27 cellular contexts compared by ENCODE assay signal in the genomic region with DNA sequence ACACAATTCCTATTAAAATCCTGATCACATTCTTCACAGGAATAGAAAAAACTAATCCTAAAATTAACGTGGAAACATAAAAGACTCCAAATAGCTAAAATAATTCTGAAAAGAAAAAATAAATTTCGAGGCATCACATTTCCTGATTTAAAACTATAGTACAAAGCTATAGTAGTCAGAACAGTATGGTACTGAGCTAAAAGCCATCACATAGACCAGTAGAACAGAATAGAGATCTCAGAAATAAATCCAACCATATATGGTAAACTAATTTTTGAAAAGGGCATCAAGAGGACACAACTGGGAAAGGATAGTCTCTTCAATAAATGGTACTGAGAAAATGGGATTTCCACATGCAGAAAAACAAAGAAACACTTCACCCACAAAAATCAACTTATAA.
"Had no signal": no experiment of that assay in that cellular context is flagged by ENCODE, and none has a peak within 500 bp of the region (broad histone marks: within the 10 kb centered on the region; RNA-seq: fewer than 3 reads in every experiment).

No MANE protein-coding gene starts in this region.

- H3K27me3 Mint-ChIP-seq: stimulated activated naive CD8-positive, alpha-beta T cell treated with anti-CD3 and anti-CD28 coated beads, Interleukin-15, Interleukin-2, amounts not matched to agents 100 ng/mL and 50 ng/mL, for 24 hours; type B pancreatic cell had no signal

- H3K79me2 ChIP-seq: parathyroid adenoma had no signal

- H3K4me1 Mint-ChIP-seq: natural killer cell; stimulated activated effector memory CD8-positive, alpha-beta T cell treated with anti-CD3 and anti-CD28 coated beads, Interleukin-12 subunit alpha, Interleukin-12 subunit beta, amount 100 ng/mL, for 72 hours; stimulated activated naive B cell treated with anti-CD40 and anti-IgM and Interleukin-4, amounts not matched to agents 10 μg/mL and 1 μg/mL and 100 μg/mL, for 72 hours had no signal

- ATAC-seq: natural killer cell; psoas muscle; right cardiac atrium; right lobe of liver; stimulated activated effector memory CD8-positive, alpha-beta T cell treated with anti-CD3 and anti-CD28 coated beads, Interleukin-12 subunit alpha, Interleukin-12 subunit beta, amount 100 ng/mL, for 72 hours; stimulated activated naive B cell treated with anti-CD40 and anti-IgM and Interleukin-4, amounts not matched to agents 10 μg/mL and 1 μg/mL and 100 μg/mL, for 72 hours; upper lobe of right lung had no signal

- DNase-seq: natural killer cell; occipital lobe; ovary; posterior cingulate gyrus; psoas muscle; right cardiac atrium; right lobe of liver; sigmoid colon; small intestine; stimulated activated CD4-positive, alpha-beta T cell treated with anti-CD3 and anti-CD28 coated beads, Interleukin-15, amount 100 ng/mL, for 24 hours; stimulated activated CD4-positive, alpha-beta T cell treated with anti-CD3 and anti-CD28 coated beads, Interleukin-2, amount 100 ng/mL, for 24 hours; stimulated activated CD4-positive, alpha-beta T cell treated with anti-CD3 and anti-CD28 coated beads, Interleukin-2, amount 100 ng/mL, for 48 hours; stimulated activated CD4-positive, alpha-beta T cell treated with anti-CD3 and anti-CD28 coated beads, Interleukin-4, amount 100 ng/mL, for 24 hours; stimulated activated naive B cell treated with anti-CD40 and anti-IgM and Interleukin-4, amounts not matched to agents 10 μg/mL and 1 μg/mL and 100 μg/mL, for 72 hours; stimulated activated naive CD4-positive, alpha-beta T cell treated with Interleukin-2 at 50 U/mL for 16 hours; stomach; tibial artery; transverse colon; upper lobe of right lung; uterus had no signal

- H2AFZ ChIP-seq: neural progenitor cell, parathyroid adenoma had no signal

- H3K4me3 Mint-ChIP-seq: natural killer cell; nephron; neural progenitor cell; stimulated activated effector memory CD8-positive, alpha-beta T cell treated with anti-CD3 and anti-CD28 coated beads, Interleukin-12 subunit alpha, Interleukin-12 subunit beta, amount 100 ng/mL, for 72 hours; stimulated activated naive B cell treated with anti-CD40 and anti-IgM and Interleukin-4, amounts not matched to agents 10 μg/mL and 1 μg/mL and 100 μg/mL, for 72 hours; stimulated activated naive CD8-positive, alpha-beta T cell treated with anti-CD3 and anti-CD28 coated beads, Interleukin-15, Interleukin-2, amounts not matched to agents 100 ng/mL and 50 ng/mL, for 24 hours; type B pancreatic cell had no signal

- H3K4me3 ChIP-seq: neural progenitor cell, ovary, psoas muscle, right lobe of liver, sigmoid colon, stomach, tibial artery, transverse colon, upper lobe of right lung, uterus had no signal

- H3K27ac Mint-ChIP-seq: natural killer cell; nephron; neural progenitor cell; progenitor cell of endocrine pancreas; stimulated activated effector memory CD8-positive, alpha-beta T cell treated with anti-CD3 and anti-CD28 coated beads, Interleukin-12 subunit alpha, Interleukin-12 subunit beta, amount 100 ng/mL, for 72 hours; stimulated activated naive B cell treated with anti-CD40 and anti-IgM and Interleukin-4, amounts not matched to agents 10 μg/mL and 1 μg/mL and 100 μg/mL, for 72 hours; stimulated activated naive CD8-positive, alpha-beta T cell treated with anti-CD3 and anti-CD28 coated beads, Interleukin-15, Interleukin-2, amounts not matched to agents 100 ng/mL and 50 ng/mL, for 24 hours; type B pancreatic cell had no signal

- H3K4me2 ChIP-seq: neural progenitor cell had no signal

- H3K36me3 ChIP-seq: ovary, right lobe of liver, sigmoid colon, stomach, transverse colon, upper lobe of right lung, uterus had no signal

- H3K27ac ChIP-seq: neural progenitor cell, ovary, parathyroid adenoma, psoas muscle, right lobe of liver, sigmoid colon, stomach, tibial artery, transverse colon, upper lobe of right lung, uterus had no signal

- FAIRE-seq: small intestine had no signal

- H3K36me3 Mint-ChIP-seq: natural killer cell; stimulated activated effector memory CD8-positive, alpha-beta T cell treated with anti-CD3 and anti-CD28 coated beads, Interleukin-12 subunit alpha, Interleukin-12 subunit beta, amount 100 ng/mL, for 72 hours; stimulated activated naive B cell treated with anti-CD40 and anti-IgM and Interleukin-4, amounts not matched to agents 10 μg/mL and 1 μg/mL and 100 μg/mL, for 72 hours had no signal

- H3K4me1 ChIP-seq: parathyroid adenoma, psoas muscle, right lobe of liver, tibial artery, upper lobe of right lung, uterus had no signal

- H3K9me3 ChIP-seq: ovary had no signal

- H3K27me3 ChIP-seq: neural progenitor cell, ovary, right lobe of liver, sigmoid colon, stomach, tibial artery, transverse colon, upper lobe of right lung, uterus had no signal

- H3K9ac ChIP-seq: neural progenitor cell, parathyroid adenoma had no signal
